Comparison of ENCODE assay signal across 13 cellular contexts in the genomic region with DNA sequence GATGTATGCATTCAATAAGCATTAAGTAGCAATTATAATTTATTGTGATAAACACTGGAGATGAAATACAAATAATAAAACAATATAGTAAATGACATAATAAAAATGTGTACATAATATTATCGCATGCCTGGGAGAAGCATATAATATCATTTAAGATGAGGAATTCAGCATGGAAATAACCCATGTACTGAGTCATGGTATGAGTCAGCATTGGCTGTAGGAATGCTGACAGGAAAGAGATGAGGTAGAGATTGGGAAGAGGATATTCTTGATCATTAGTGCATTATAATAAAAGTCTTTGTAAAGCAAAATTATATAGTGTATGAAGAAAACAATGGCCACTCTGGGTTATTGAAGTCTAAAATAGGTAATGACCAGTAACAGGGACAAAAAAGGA.
DNase-seq lines count a peak whose midpoint lies in the region; ATAC-seq and TF ChIP-seq lines count a peak whose summit lies in the region.
"Had no signal": no experiment of that assay in that cellular context is flagged by ENCODE, and none has a peak within 500 bp of the region (broad histone marks: within the 10 kb centered on the region; RNA-seq: fewer than 3 reads in every experiment).

No MANE protein-coding gene starts in this region.

- intact Hi-C loops in A673 (cut with micrococcal nuclease; ENCODE audit: unreplicated experiment), result no loop called here
- intact Hi-C loops in sciatic nerve (cut with DNase I), result no loop called here

- TF ChIP-seq RAD21 in Ishikawa (IDR thresholded peaks at IDR 0.05; ENCODE audit: low read depth), result no peak

- CTCF ChIA-PET in A673 (lab: Charles Lee), result no interaction called here

- no TSS peak for BruUV-seq in A673 (replicated peaks; lab: Mats Ljungman, UMichigan)

- H3K4me1 ChIP-seq in A673 (ENCODE audit: insufficient read depth, low read length, poor library complexity, severe bottlenecking), result no peaks in the 10 kb centered on the region
- H3K4me1 ChIP-seq: vagina had no signal

- in situ Hi-C loops in astrocyte of the cerebellum (cut with HindIII; ENCODE audit: low sequenced_read_pairs), result no loop called here

- H3K9me3 ChIP-seq in A673 (ENCODE audit: low read depth, low read length, poor library complexity, severe bottlenecking) (no peaks in the 10 kb centered on the region), WERI-Rb-1 (ENCODE audit: severe bottlenecking) (no peaks in the 10 kb centered on the region)
- H3K9me3 ChIP-seq: vagina had no signal

- POLR2A ChIA-PET in A673 (lab: Charles Lee; ENCODE audit: low non-redundant PET), result no interaction called here

- peak; percentile 12 for DNase-seq in A673 (ENCODE audit: low spot score)
- peak; percentile 32 for DNase-seq in astrocyte of the cerebellum (ENCODE audit: low read depth)
- peak; percentile 12 to 53 for DNase-seq in foreskin fibroblast
- no peak for DNase-seq in WERI-Rb-1
- DNase-seq in sciatic nerve (ENCODE audit: low spot score), result no peak
- DNase-seq in NCI-H510A treated with DMSO at 0.1 percent for 48 hours (lab: John Stamatoyannopoulos, UW), result no peak
- DNase-seq in HK-2 (ENCODE audit: unreplicated experiment), result no peak
- DNase-seq: endodermal cell; stimulated activated CD4-positive, alpha-beta T cell treated with anti-CD3 and anti-CD28 coated beads, Interleukin-2, amount 100 ng/mL, for 48 hours; stimulated activated naive B cell treated with anti-CD40 and anti-IgM and Interleukin-4, amounts not matched to agents 10 μg/mL and 1 μg/mL and 100 μg/mL, for 72 hours had no signal

- H3K27ac ChIP-seq in A673 (ENCODE audit: low read depth, low read length, poor library complexity, severe bottlenecking), result no peak overlapping the region
- H3K27ac ChIP-seq in WERI-Rb-1, result no peak overlapping the region
- H3K27ac ChIP-seq: vagina had no signal

- H3K4me3 ChIP-seq in A673 (ENCODE audit: low read depth, low read length, poor library complexity, severe bottlenecking) (no peak overlapping the region), astrocyte of the cerebellum (ENCODE audit: low read depth, low read length) (no peak overlapping the region), foreskin fibroblast (ENCODE audit: low read depth in 1 of 2, low read length in 2 of 2) (no peak overlapping the region), WERI-Rb-1 (ENCODE audit: low read depth, low read length) (no peak overlapping the region)
- H3K4me3 ChIP-seq: vagina had no signal

- no peak for TF ChIP-seq CTCF in A673 (conservative IDR thresholded peaks at IDR 0.05; ENCODE audit: low read depth, low read length)
- no peak for TF ChIP-seq CTCF in astrocyte of the cerebellum (IDR thresholded peaks at IDR 0.05; ENCODE audit: low read depth, low read length, missing control alignments)
- TF ChIP-seq CTCF in foreskin fibroblast (IDR thresholded peaks at IDR 0.05; ENCODE audit: low read depth, low read length), result no peak
- TF ChIP-seq CTCF in WERI-Rb-1 (IDR thresholded peaks at IDR 0.05; ENCODE audit: low read depth, low read length), result no peak

- TF ChIP-seq EP300 in Ishikawa (IDR thresholded peaks at IDR 0.05; ENCODE audit: borderline replicate concordance), result no peak

- no peaks in the 10 kb centered on the region for H3K36me3 ChIP-seq in A673 (ENCODE audit: insufficient read depth, low read length, poor library complexity, severe bottlenecking)
- H3K36me3 ChIP-seq in WERI-Rb-1, result no peaks in the 10 kb centered on the region
- H3K36me3 ChIP-seq: vagina had no signal

- ATAC-seq in sciatic nerve, result no peak
- ATAC-seq: Right ventricle myocardium inferior; stimulated activated naive B cell treated with anti-CD40 and anti-IgM and Interleukin-4, amounts not matched to agents 10 μg/mL and 1 μg/mL and 100 μg/mL, for 72 hours had no signal

- H3K27me3 ChIP-seq in A673 (replicated peaks; ENCODE audit: insufficient read depth, low read depth, low read length, poor library complexity), result no peaks in the 10 kb centered on the region
- H3K27me3 ChIP-seq in WERI-Rb-1 (ENCODE audit: insufficient read depth, low read depth, severe bottlenecking), result no peaks in the 10 kb centered on the region
- H3K27me3 ChIP-seq: vagina had no signal

TF ChIP-seq in Ishikawa, 13 proteins besides CTCF, POLR2A, EP300 and RAD21:
- no peak for TF ChIP-seq EGR1 (IDR thresholded peaks at IDR 0.05)
- TF ChIP-seq, protein P1, sequence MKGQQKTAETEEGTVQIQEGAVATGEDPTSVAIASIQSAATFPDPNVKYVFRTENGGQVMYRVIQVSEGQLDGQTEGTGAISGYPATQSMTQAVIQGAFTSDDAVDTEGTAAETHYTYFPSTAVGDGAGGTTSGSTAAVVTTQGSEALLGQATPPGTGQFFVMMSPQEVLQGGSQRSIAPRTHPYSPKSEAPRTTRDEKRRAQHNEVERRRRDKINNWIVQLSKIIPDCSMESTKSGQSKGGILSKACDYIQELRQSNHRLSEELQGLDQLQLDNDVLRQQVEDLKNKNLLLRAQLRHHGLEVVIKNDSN (IDR thresholded peaks at IDR 0.05), result no peak
- peak; percentile 28; the same call in 1 of the 2 replicates for TF ChIP-seq TEAD4 (IDR thresholded peaks at IDR 0.05)

Comparison
In these comparisons a context has a peak if more than half of its experiments do, and no peak if none do; other contexts are left out.
1. DNase-seq: peak in A673 (single experiment), astrocyte of the cerebellum (single experiment) and foreskin fibroblast (2 of 2); none in WERI-Rb-1 (single experiment), sciatic nerve (single experiment), NCI-H510A treated with DMSO at 0.1 percent for 48 hours (single experiment) and HK-2 (single experiment).